In the genomic region with DNA sequence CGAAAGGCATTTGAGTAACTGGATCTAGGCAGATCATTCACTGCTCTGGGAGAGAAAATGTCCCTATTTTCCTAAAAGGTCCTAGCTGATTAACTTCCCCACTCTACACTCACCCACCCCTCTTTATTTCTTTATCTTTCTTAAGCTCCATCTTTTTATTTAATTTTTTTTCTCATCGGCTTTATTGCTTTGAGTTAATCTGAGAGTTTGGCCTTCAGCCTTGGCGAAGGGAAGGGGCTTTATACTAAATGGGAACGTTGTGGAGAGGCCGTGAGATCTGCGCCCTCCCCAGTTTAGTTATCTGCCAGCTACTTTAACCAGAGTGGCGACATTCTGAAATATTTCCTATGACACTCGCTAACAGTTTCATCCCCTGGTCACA, we compare ENCODE assay signal across 1 cellular context.
TF ChIP-seq lines count a peak whose summit lies in the region.

No MANE protein-coding gene starts in this region.

TF ChIP-seq in H1, 55 proteins besides CTCF, POLR2A, EP300 and RAD21:
- TF ChIP-seq EZH2 (IDR thresholded peaks at IDR 0.05; ENCODE audit: low read depth, low read length, severe bottlenecking), result peak; percentile 11
- TF ChIP-seq, protein P1, sequence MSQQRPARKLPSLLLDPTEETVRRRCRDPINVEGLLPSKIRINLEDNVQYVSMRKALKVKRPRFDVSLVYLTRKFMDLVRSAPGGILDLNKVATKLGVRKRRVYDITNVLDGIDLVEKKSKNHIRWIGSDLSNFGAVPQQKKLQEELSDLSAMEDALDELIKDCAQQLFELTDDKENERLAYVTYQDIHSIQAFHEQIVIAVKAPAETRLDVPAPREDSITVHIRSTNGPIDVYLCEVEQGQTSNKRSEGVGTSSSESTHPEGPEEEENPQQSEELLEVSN (IDR thresholded peaks at IDR 0.05), result no peak
